In genomic region chr1:42815938-42816599, GRCh38 we compare ENCODE assay signal across 6 cellular contexts. TPM values are rescaled to one million over a fixed set of nuclear protein-coding genes. Genes with fewer than 3 reads are reported as not detected.
A peak's percentile ranks its signal among the peaks of the same experiment; 100 is the strongest.
DNase-seq lines count a peak whose midpoint lies in the region; ATAC-seq, FAIRE-seq and TF ChIP-seq lines count a peak whose summit lies in the region.

No MANE protein-coding gene starts in this region.

- no peaks in the 10 kb centered on the region for H3K9me3 ChIP-seq in SJCRH30 (replicated peaks)

- no peaks in the 10 kb centered on the region for H3K27me3 ChIP-seq in SJCRH30

- peaks cover 14% of the 10 kb centered on the region for H3K4me1 ChIP-seq in SJCRH30

- H3K4me3 ChIP-seq in SJCRH30 (peak overlapping the region; percentile 98), fibroblast of villous mesenchyme (ENCODE audit: low read depth, low read length) (peak overlapping the region; percentile 77)

- ATAC-seq in GM21528 (IDR thresholded peaks at IDR 0.05; ENCODE audit: low FRiP score, unreplicated experiment) = peak; percentile 2

- peaks cover 3% of the 10 kb centered on the region; the same call in 1 of the 2 replicates for H3K36me3 ChIP-seq in SJCRH30

- no peak for FAIRE-seq in RCC 7860 (lab: Jason Lieb, UNC)

- H3K27ac ChIP-seq in SJCRH30 = peak overlapping the region; percentile 96

- no peak for TF ChIP-seq CTCF in fibroblast of villous mesenchyme (IDR thresholded peaks at IDR 0.05; ENCODE audit: insufficient read depth, low read depth, low read length)

- DNase-seq in SJCRH30 (peak in 1 of 2 experiments; percentile 30), fibroblast of villous mesenchyme (ENCODE audit: low read depth) (no peak), superior temporal gyrus (ENCODE audit: extremely low spot score) (peak; percentile 32), RCC 7860 (ENCODE audit: low spot score) (no peak)
- DNase-seq in stimulated activated CD4-positive, alpha-beta T cell treated with anti-CD3 and anti-CD28 coated beads, Interleukin-2, amount 100 ng/mL, for 48 hours = no peak

RNA-seq across cellular contexts. Expression of gene ERMAP, which starts 0.9 kb away (rescaled TPM):
- total RNA-seq in SJCRH30 (2014; rRNA removed; shearing (Covaris generic)) = 1.8 and 2.9 TPM in 2 replicates
- total RNA-seq in fibroblast of villous mesenchyme = 14.2 and 14.8 TPM in 2 replicates

RNA-seq across cellular contexts. Expression of gene SVBP, which starts 1.1 kb away (rescaled TPM):
- 40.4 and 45.3 TPM in 2 replicates for total RNA-seq in SJCRH30 (2014; rRNA removed; shearing (Covaris generic))
- total RNA-seq in fibroblast of villous mesenchyme = 15.8 and 17.3 TPM in 2 replicates

RNA-seq across cellular contexts. Expression of gene ZNF691, which starts 30.3 kb away (rescaled TPM):
- 13.5 and 13.6 TPM in 2 replicates for total RNA-seq in SJCRH30 (2014; rRNA removed; shearing (Covaris generic))
- 6.4 and 11.2 TPM in 2 replicates for total RNA-seq in fibroblast of villous mesenchyme

RNA-seq across cellular contexts. Expression of gene TMEM269, which starts 31.3 kb away (rescaled TPM):
- total RNA-seq in SJCRH30 (2014; rRNA removed; shearing (Covaris generic)) = 0.05 and 0.06 TPM in 2 replicates
- total RNA-seq in fibroblast of villous mesenchyme = under 0.01 TPM in 2 replicates

RNA-seq across cellular contexts. Expression of gene C1orf50, which starts 49.0 kb away (rescaled TPM):
- total RNA-seq in SJCRH30 (2014; rRNA removed; shearing (Covaris generic)) = 3.5 and 3.8 TPM in 2 replicates
- 3.2 and 5.2 TPM in 2 replicates for total RNA-seq in fibroblast of villous mesenchyme
